In the genomic region with DNA sequence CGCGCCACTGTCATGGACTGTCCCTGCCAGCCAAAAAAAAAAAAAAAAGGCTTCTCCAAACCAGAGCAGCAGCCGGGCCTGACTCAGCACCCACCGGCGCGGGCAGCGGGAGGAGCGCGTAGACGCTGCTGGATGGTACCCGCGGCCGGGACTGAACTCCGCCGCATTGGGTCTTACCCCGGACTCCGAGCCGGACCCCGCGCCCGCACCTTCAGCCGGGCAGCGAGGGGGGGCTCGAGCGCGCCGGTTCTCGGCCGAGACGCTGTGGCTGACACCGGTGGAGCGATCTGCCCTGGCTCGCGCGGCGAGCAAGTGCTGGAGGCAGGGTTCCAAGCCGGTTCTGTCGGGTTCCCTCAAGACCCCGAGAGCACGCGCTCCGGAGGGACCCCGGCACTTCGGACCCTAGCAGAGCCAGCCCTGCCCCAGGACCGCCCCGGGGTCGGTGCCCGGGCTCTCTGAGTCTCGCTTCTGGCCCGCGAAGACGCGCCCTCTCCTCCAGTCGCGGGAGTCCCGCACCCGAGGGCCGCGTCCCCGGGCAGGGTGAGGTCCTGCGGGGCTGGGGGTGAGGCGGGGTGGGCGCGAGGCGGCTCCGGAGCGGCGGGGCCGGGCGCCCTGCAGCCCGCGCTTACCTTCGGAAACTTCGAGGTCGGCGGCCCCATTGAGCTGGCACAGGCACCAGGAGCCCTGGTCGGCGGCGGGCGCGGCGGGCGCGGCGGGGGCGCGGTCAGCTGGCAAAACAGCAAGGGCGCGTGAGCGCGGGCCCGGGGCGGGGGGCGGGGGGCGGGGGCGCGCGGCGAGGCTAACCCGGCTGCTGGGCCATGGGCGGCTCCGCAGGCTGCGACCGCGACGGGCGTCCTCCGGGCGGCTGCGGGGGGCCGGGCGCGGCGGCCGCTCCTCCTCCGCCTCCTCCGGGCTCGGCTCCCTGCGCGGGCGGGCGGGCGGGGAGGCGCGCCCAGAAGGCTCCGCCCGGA, we compare ENCODE assay signal across 1 cellular context.
TF ChIP-seq lines count a peak whose summit lies in the region.

No MANE protein-coding gene starts in this region.

TF ChIP-seq in A549, 52 proteins besides CTCF, POLR2A, EP300 and RAD21:
- no peak for TF ChIP-seq SMC3 (IDR thresholded peaks at IDR 0.05)
TF ChIP-seq in A549: peak in this region for 0.
